ENCODE assay signal across 1 cellular context in the genomic region with DNA sequence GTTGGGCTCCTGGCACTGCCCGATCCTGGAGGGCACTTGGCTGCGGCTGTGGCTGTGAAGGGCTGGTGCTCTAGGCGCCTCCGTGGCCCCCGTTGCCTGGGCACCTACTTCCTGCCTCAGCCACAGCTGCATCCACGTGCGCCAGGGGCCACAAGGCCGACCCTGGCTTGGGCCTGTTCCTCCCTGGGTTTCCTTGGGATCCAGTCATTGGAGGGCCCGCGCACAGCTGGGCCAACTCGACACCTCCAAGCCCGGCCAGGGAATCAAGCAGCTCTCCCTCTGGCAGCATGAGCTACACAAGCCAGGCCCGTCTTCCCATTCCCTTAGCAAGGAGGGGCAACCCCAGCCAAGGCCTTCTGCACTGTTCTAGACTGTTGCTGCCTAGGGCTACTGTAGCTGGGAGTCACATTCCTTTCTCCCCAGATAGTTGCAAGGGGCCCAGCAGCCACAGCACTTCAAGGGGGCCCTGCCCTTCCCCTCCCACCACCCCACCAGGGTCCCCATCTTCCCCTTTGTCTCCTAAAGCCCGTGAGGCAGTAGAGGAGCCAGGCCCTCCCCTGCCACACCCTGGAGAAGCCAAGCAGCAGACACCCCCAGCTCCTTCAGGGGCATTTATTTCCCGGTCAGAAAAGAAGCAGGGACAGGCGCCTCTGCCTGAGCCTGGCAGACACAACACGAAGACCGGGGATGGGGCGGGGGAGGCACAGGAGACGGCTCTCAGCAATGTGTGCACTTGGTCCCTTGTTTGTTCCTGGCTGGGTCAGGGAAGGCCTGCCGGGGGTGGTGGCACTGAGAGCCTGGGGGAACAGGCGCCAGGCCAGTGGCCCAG.
A peak's percentile ranks its signal among the peaks of the same experiment; 100 is the strongest.
TF ChIP-seq lines count a peak whose summit lies in the region.

No MANE protein-coding gene starts in this region.

TF ChIP-seq in SK-N-SH, 30 proteins besides CTCF, POLR2A, EP300 and RAD21 (continued from another document):
- TF ChIP-seq FOSL2 (IDR thresholded peaks at IDR 0.05; ENCODE audit: borderline replicate concordance, low read depth) (peak; percentile 25; the same call in 1 of the 2 replicates), GABPA (IDR thresholded peaks at IDR 0.05; ENCODE audit: low read depth) (peak; percentile 7; the same call in 1 of the 2 replicates)
